1 cellular context compared by ENCODE assay signal in the genomic region with DNA sequence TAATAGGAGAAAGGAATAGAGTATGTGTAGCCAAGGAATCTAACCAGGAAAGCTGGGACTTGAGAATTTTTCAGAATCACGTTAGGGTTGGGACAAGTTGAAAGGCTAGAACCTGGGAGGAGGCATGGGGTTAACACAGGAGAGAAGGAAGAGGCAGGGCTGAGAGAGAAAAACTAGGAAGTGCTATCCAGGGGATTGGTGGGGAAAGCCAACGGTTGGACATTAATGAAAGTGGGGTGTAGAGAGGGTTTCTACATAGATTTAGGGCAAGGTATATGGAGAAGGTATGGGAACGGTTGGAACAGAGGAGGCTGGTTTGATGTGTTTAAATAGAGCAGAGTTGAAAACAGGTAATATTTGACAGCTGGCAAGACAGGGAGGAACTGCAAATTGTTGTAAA.
TF ChIP-seq lines count a peak whose summit lies in the region.

No MANE protein-coding gene starts in this region.

TF ChIP-seq in SK-N-SH, 30 proteins besides CTCF, POLR2A, EP300 and RAD21 (continued from another document):
- no peak for TF ChIP-seq ZBTB33 (IDR thresholded peaks at IDR 0.05; ENCODE audit: borderline replicate concordance, low read depth)
